19 cellular contexts compared by ENCODE assay signal in genomic region chr5:173423452-173424117, GRCh38.
DNase-seq lines count a peak whose midpoint lies in the region; ATAC-seq, FAIRE-seq and TF ChIP-seq lines count a peak whose summit lies in the region.
"Had no signal": no experiment of that assay in that cellular context is flagged by ENCODE, and none has a peak within 500 bp of the region (broad histone marks: within the 10 kb centered on the region; RNA-seq: fewer than 3 reads in every experiment).

No MANE protein-coding gene starts in this region.

- no peak overlapping the region for H3K4me3 ChIP-seq in K562
- H3K4me3 ChIP-seq in left ventricle myocardium inferior = no peak overlapping the region
- H3K4me3 ChIP-seq in esophagus muscularis mucosa = no peak overlapping the region
- H3K4me3 ChIP-seq: A549, GM23338 had no signal

- no peak overlapping the region for H3K4me2 ChIP-seq in K562 (ENCODE audit: insufficient read depth, low read length)
- H3K4me2 ChIP-seq: A549, GM23338 had no signal

- no peak for TF ChIP-seq EP300 in K562 (IDR thresholded peaks at IDR 0.05; ENCODE audit: low read length)
- TF ChIP-seq EP300 in esophagus muscularis mucosa (IDR thresholded peaks at IDR 0.05) = no peak

- H3K27me3 ChIP-seq in K562 (ENCODE audit: control insufficient read depth in 2 of 2, insufficient read depth in 2 of 2, low read length in 2 of 2) (peaks cover 0 to 4% of the 10 kb centered on the region in 2 experiments; a peak in 1 of 5 replicates), left ventricle myocardium inferior (ENCODE audit: low read depth) (no peaks in the 10 kb centered on the region), esophagus muscularis mucosa (no peaks in the 10 kb centered on the region)

- in situ Hi-C loops in K562 (cut with MboI) = no loop called here

- FAIRE-seq in K562 (lab: Jason Lieb, UNC) = no peak
- FAIRE-seq: A549, GM12892, GM18507, HTR-8/SVneo had no signal

- intact Hi-C loops in Right ventricle myocardium inferior (cut with DNase I) (no loop called here), left cardiac atrium (cut with DNase I) (no loop called here), K562 (cut with micrococcal nuclease) (no loop called here), left ventricle myocardium inferior (cut with micrococcal nuclease) (no loop called here), esophagus muscularis mucosa (cut with DNase I) (no loop called here)

- TF ChIP-seq CTCF in K562 (IDR thresholded peaks at IDR 0.05 in 2 of 3, conservative IDR thresholded peaks at IDR 0.05 in 1 of 3; ENCODE audit: insufficient read depth in 2 of 3, low read depth in 1 of 3, low read length in 3 of 3) (no peak), left ventricle myocardium inferior (IDR thresholded peaks at IDR 0.05; ENCODE audit: borderline replicate concordance) (no peak), esophagus muscularis mucosa (IDR thresholded peaks at IDR 0.05) (no peak)

- H3K27ac ChIP-seq in K562 (ENCODE audit: extremely low read depth, low read depth, low read length) (no peak overlapping the region), left ventricle myocardium inferior (replicated peaks) (peak overlapping the region; percentile 68), esophagus muscularis mucosa (replicated peaks in 1 of 4) (no peak overlapping the region)
- H3K27ac ChIP-seq: 22Rv1, A549 had no signal

- no peak for TF ChIP-seq POLR2A in K562 (conservative IDR thresholded peaks at IDR 0.05)
- TF ChIP-seq POLR2A in esophagus muscularis mucosa (IDR thresholded peaks at IDR 0.05; ENCODE audit: low read depth) = no peak

- H3K36me3 ChIP-seq in K562 (ENCODE audit: control insufficient read depth, insufficient read depth, low read length) (no peaks in the 10 kb centered on the region), left ventricle myocardium inferior (no peaks in the 10 kb centered on the region), esophagus muscularis mucosa (no peaks in the 10 kb centered on the region)

- H3K9me3 ChIP-seq in K562 (replicated peaks; ENCODE audit: control insufficient read depth, insufficient read depth, low read depth, low read length) = 0 out of 2 replicates have a peak, but pooled peaks cover 2% of the 10 kb centered on the region
- H3K9me3 ChIP-seq in left ventricle myocardium inferior (replicated peaks) = peaks cover 28% of the 10 kb centered on the region
- H3K9me3 ChIP-seq in esophagus muscularis mucosa = peaks cover 0 to 19% (median 2%) of the 10 kb centered on the region in 4 donors

- H3K9me1 ChIP-seq in K562 (ENCODE audit: control insufficient read depth, insufficient read depth, low read length) = no peaks in the 10 kb centered on the region

- H2AFZ ChIP-seq in K562 (ENCODE audit: low read depth, low read length) = no peak overlapping the region
- H2AFZ ChIP-seq: GM23338 had no signal

- BruUV-seq in K562 (replicated peaks; lab: Mats Ljungman, UMichigan) = no TSS peak

- H3K9ac ChIP-seq in K562 (ENCODE audit: insufficient read depth in 1 of 2, low read depth in 2 of 2, low read length in 2 of 2) = no peak overlapping the region

- peak; percentile 77 for ATAC-seq in Right ventricle myocardium inferior
- ATAC-seq in left cardiac atrium = no peak
- no peak for ATAC-seq in K562
- ATAC-seq: A549, GM23338 had no signal

- no peaks in the 10 kb centered on the region for H3K4me1 ChIP-seq in K562 (replicated peaks in 1 of 2; ENCODE audit: control insufficient read depth in 2 of 2, insufficient read depth in 2 of 2, low read length in 2 of 2)
- H3K4me1 ChIP-seq in left ventricle myocardium inferior = no peaks in the 10 kb centered on the region
- H3K4me1 ChIP-seq in esophagus muscularis mucosa = peaks cover 0 to 20% (median 13%) of the 10 kb centered on the region in 4 donors
- H3K4me1 ChIP-seq: A549 had no signal

- TF ChIP-seq RAD21 in K562 (CRISPR knock-in tag; conservative IDR thresholded peaks at IDR 0.05 in 1 of 2, IDR thresholded peaks at IDR 0.05 in 1 of 2) = no peak

- no peaks in the 10 kb centered on the region for H3K79me2 ChIP-seq in K562 (ENCODE audit: control insufficient read depth, insufficient read depth, low read length)

- H4K20me1 ChIP-seq in K562 (replicated peaks; ENCODE audit: control insufficient read depth, insufficient read depth, low read length) = no peaks in the 10 kb centered on the region

- POLR2A ChIA-PET in K562 (lab: Yijun Ruan, JAX) = no interaction called here

- DNase-seq in Right ventricle myocardium inferior (ENCODE audit: missing footprints) = no peak
- no peak for DNase-seq in left cardiac atrium
- DNase-seq in K562 (ENCODE audit: extremely low read depth in 1 of 4, low spot score in 3 of 4) = no peak
- DNase-seq in left ventricle myocardium inferior = no peak
- no peak for DNase-seq in NCI-H446 treated with DMSO at 0.1 percent for 48 hours (lab: John Stamatoyannopoulos, UW)
- DNase-seq in esophagus muscularis mucosa (ENCODE audit: extremely low spot score) = no peak
- DNase-seq in T-helper 2 cell = no peak
- DNase-seq: AML-193; CD4-positive, alpha-beta memory T cell; DMS153; DMS79; GDM1; H9 had no signal

- WGBS in K562 (ENCODE audit: insufficient coverage, low coverage, missing lambda C conversion rate) = 1% methylated on average over 7 of the region's 7 CpGs
- WGBS in esophagus muscularis mucosa = 82% methylated on average over 5 of the region's 7 CpGs

- CTCF ChIA-PET in K562 (lab: Yijun Ruan, JAX; ENCODE audit: low intra/inter-chr PET ratio) = no interaction called here

TF ChIP-seq in K562, 482 proteins besides CTCF, POLR2A, EP300 and RAD21 (continues in another document):
- TF ChIP-seq ZNF224 (CRISPR knock-in tag; IDR thresholded peaks at IDR 0.05) (peak; percentile 94), CHD7 (IDR thresholded peaks at IDR 0.05; ENCODE audit: low read depth, low read length) (no peak)
